Comparison of ENCODE assay signal across 7 cellular contexts in genomic region chr20:17963114-17963897, GRCh38. TPM values are rescaled to one million over a fixed set of nuclear protein-coding genes. Genes with fewer than 3 reads are reported as not detected.
DNase-seq lines count a peak whose midpoint lies in the region; ATAC-seq and TF ChIP-seq lines count a peak whose summit lies in the region.

No MANE protein-coding gene starts in this region.

- peak overlapping the region; percentile 13 for H3K4me3 Mint-ChIP-seq in dendritic cell treated with granulocyte-macrophage colony-stimulating factor and Interleukin-4, amounts not matched to agents 40 ng/mL and 50 ng/mL, for 4 days

- H3K79me2 ChIP-seq in OCI-LY7 (ENCODE audit: insufficient read depth, low read depth, low read length), result peaks cover 100% of the 10 kb centered on the region

- no peak overlapping the region for H2AFZ ChIP-seq in OCI-LY7 (ENCODE audit: low read length)

- H3K9me3 Mint-ChIP-seq in dendritic cell treated with granulocyte-macrophage colony-stimulating factor and Interleukin-4, amounts not matched to agents 40 ng/mL and 50 ng/mL, for 4 days, result no peaks in the 10 kb centered on the region

- no TSS peak for BruUV-seq in OCI-LY7 (replicated peaks; lab: Mats Ljungman, UMichigan)

- H3K27me3 Mint-ChIP-seq in dendritic cell treated with granulocyte-macrophage colony-stimulating factor and Interleukin-4, amounts not matched to agents 40 ng/mL and 50 ng/mL, for 4 days, result no peaks in the 10 kb centered on the region

- H3K4me1 Mint-ChIP-seq in dendritic cell treated with granulocyte-macrophage colony-stimulating factor and Interleukin-4, amounts not matched to agents 40 ng/mL and 50 ng/mL, for 4 days (ENCODE audit: low read depth), result peaks cover 85% of the 10 kb centered on the region

- CTCF ChIA-PET in OCI-LY7 (lab: Charles Lee; ENCODE audit: unreplicated experiment), result interaction anchor here (1.6 kb wide), 1 partner anchor 24 kb away, joined by 3 read pairs; no protein-coding TSS in a partner anchor

- H3K4me2 ChIP-seq in OCI-LY7 (ENCODE audit: low read length), result peak overlapping the region; percentile 92

- H3K4me3 ChIP-seq in GM12864 (ENCODE audit: low read depth, low read length) (peak overlapping the region; percentile 94), OCI-LY7 (ENCODE audit: low read depth, low read length, poor library complexity, severe bottlenecking) (peak overlapping the region; percentile 97), sigmoid colon (no peak overlapping the region)

- peaks cover 76% of the 10 kb centered on the region for H3K4me1 ChIP-seq in OCI-LY7 (ENCODE audit: insufficient read depth, low read length, poor library complexity, severe bottlenecking)
- peaks cover 0 to 90% (median 80%) of the 10 kb centered on the region in 4 donors for H3K4me1 ChIP-seq in sigmoid colon

- H3K27ac ChIP-seq in OCI-LY7 (ENCODE audit: low read depth, low read length, poor library complexity, severe bottlenecking), result peak overlapping the region; percentile 95
- H3K27ac ChIP-seq in sigmoid colon, result peak overlapping the region; percentile 36 to 78 (median 74)

- no peak for ATAC-seq in GM21576 (IDR thresholded peaks at IDR 0.05; ENCODE audit: unreplicated experiment)
- no peak for ATAC-seq in GM18502 (IDR thresholded peaks at IDR 0.05; ENCODE audit: poor library complexity, unreplicated experiment)

- no peaks in the 10 kb centered on the region for H3K27me3 ChIP-seq in sigmoid colon

- H3K36me3 ChIP-seq in OCI-LY7 (ENCODE audit: insufficient read depth, low read length) (peaks cover 99% of the 10 kb centered on the region), sigmoid colon (no peaks in the 10 kb centered on the region)

- TF ChIP-seq CTCF in GM12864 (IDR thresholded peaks at IDR 0.05; ENCODE audit: low read depth, low read length, missing control alignments) (no peak), OCI-LY7 (conservative IDR thresholded peaks at IDR 0.05; ENCODE audit: low read length) (no peak), sigmoid colon (IDR thresholded peaks at IDR 0.05) (no peak)

- no peak for DNase-seq in GM12864 (ENCODE audit: low read depth)
- no peak for DNase-seq in OCI-LY7 (ENCODE audit: low spot score)
- DNase-seq in sigmoid colon, result no peak
- DNase-seq in posterior vena cava (ENCODE audit: low spot score), result no peak

- 78 to 81% methylated on average over 9 of the region's 9 CpGs for WGBS in sigmoid colon, 2 donors

- POLR2A ChIA-PET in OCI-LY7 (lab: Charles Lee), result interaction anchor here (0.6 to 2.4 kb wide), 7 partner anchors 8 to 315 kb away, joined by 3 to 13 read pairs (median 3); no protein-coding TSS in a partner anchor

- TF ChIP-seq EP300 in sigmoid colon (IDR thresholded peaks at IDR 0.05), result no peak

- no peak for TF ChIP-seq POLR2A in sigmoid colon (IDR thresholded peaks at IDR 0.05)

- peaks cover 85% of the 10 kb centered on the region for H4K20me1 ChIP-seq in OCI-LY7 (ENCODE audit: insufficient read depth, low read length)

- no peaks in the 10 kb centered on the region for H3K9me3 ChIP-seq in OCI-LY7 (ENCODE audit: low read length)
- H3K9me3 ChIP-seq in sigmoid colon, result no peaks in the 10 kb centered on the region

- H3K27ac Mint-ChIP-seq in dendritic cell treated with granulocyte-macrophage colony-stimulating factor and Interleukin-4, amounts not matched to agents 40 ng/mL and 50 ng/mL, for 4 days, result peak overlapping the region; percentile 98

- no peaks in the 10 kb centered on the region for H3K9me2 ChIP-seq in OCI-LY7 (ENCODE audit: insufficient read depth, low read length)

- H3K36me3 Mint-ChIP-seq in dendritic cell treated with granulocyte-macrophage colony-stimulating factor and Interleukin-4, amounts not matched to agents 40 ng/mL and 50 ng/mL, for 4 days (ENCODE audit: low read depth), result peaks cover 71% of the 10 kb centered on the region

- intact Hi-C loops in OCI-LY7 (cut with micrococcal nuclease; ENCODE audit: unreplicated experiment), result loop anchor here (10.0 kb wide), 1 partner anchor 541 kb away; the partner anchor contains the start of gene SEC23B
- intact Hi-C loops in dendritic cell treated with granulocyte-macrophage colony-stimulating factor and Interleukin-4, amounts not matched to agents 40 ng/mL and 50 ng/mL, for 4 days (cut with micrococcal nuclease), result loop anchor here (5.0 kb wide), 1 partner anchor 174 kb away; the partner anchor contains the start of genes KAT14 and PET117
- intact Hi-C loops in sigmoid colon (cut with DNase I), result no loop called here
- intact Hi-C loops in posterior vena cava (cut with DNase I), result no loop called here

RNA-seq across cellular contexts. Expression of gene SNX5, which starts 5.3 kb away (rescaled TPM):
- 183 and 204 TPM in 2 replicates for total RNA-seq in OCI-LY7 (2014; rRNA removed; shearing (Covaris generic))
- total RNA-seq in OCI-LY7 (2022), result 263 and 274 TPM in 2 replicates
- 10 to 100 TPM; 69.0 to 79.5 (median 72.5) TPM for total RNA-seq in sigmoid colon
- polyA plus RNA-seq in sigmoid colon, result 10 to 100 TPM; 88.7 to 98.5 (median 89.9) TPM
- total RNA-seq in posterior vena cava, result 10 to 100 TPM; 44.4 to 44.7 TPM

RNA-seq across cellular contexts. Expression of gene MGME1, which starts 5.5 kb away (rescaled TPM):
- 46.6 and 47.8 TPM in 2 replicates for total RNA-seq in OCI-LY7 (2014; rRNA removed; shearing (Covaris generic))
- total RNA-seq in OCI-LY7 (2022) (75.6 and 80.1 TPM in 2 replicates), sigmoid colon (10 to 100 TPM in 2 of 4 donors, 1 to 10 TPM in 2; 5.0 to 15.8 (median 10.8) TPM), posterior vena cava (1 to 10 TPM; 7.5 to 9.0 TPM)
- polyA plus RNA-seq in sigmoid colon, result 10 to 100 TPM; 14.8 to 17.4 (median 16.9) TPM

Comparison
In these comparisons a context has a peak if more than half of its experiments do, and no peak if none do; other contexts are left out.
1. H3K4me3 ChIP-seq: peak in GM12864 (single experiment) and OCI-LY7 (single experiment); none in sigmoid colon (0 of 4).
2. intact Hi-C loops: an anchor here in OCI-LY7 (10.0 kb wide) and dendritic cell treated with granulocyte-macrophage colony-stimulating factor and Interleukin-4, amounts not matched to agents 40 ng/mL and 50 ng/mL, for 4 days (5.0 kb wide); none called in sigmoid colon and posterior vena cava.